25 cellular contexts compared by ENCODE assay signal in the genomic region with DNA sequence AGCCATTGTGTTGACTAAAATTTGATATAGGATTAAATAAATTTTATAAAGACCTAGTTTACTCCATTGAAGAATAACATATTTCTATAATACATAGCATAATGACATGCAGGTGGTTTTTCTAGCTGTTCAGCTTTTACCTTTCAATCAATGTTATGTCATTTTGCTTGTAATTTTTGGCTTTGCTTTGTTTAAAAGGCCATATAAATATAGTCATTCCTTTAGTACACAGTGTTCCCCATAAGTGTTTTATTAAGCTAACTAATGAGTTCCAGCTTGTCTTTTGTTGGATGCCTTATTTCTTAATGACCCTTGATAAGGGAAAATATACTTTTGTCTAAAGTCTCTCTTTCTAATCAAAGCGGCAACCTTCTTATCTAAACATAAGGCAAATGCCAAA.
DNase-seq lines count a peak whose midpoint lies in the region; ATAC-seq and TF ChIP-seq lines count a peak whose summit lies in the region.
"Had no signal": no experiment of that assay in that cellular context is flagged by ENCODE, and none has a peak within 500 bp of the region (broad histone marks: within the 10 kb centered on the region; RNA-seq: fewer than 3 reads in every experiment).

No MANE protein-coding gene starts in this region.

- intact Hi-C loops in thyroid gland (cut with DNase I): no loop called here

- DNase-seq in fibroblast of lung (ENCODE audit: low read depth in 2 of 2) (peak; percentile 11 to 12), mesothelial cell of epicardium (ENCODE audit: low spot score in 2 of 2, unreplicated experiment in 2 of 2) (no peak), SK-N-DZ (ENCODE audit: low spot score) (no peak), thyroid gland (no peak)
- DNase-seq: 8988T; ACHN; BE2C; C1 segment of cervical spinal cord; CD4-positive, alpha-beta memory T cell; CD4-positive, CD25-positive, alpha-beta regulatory T cell; CD8-positive, alpha-beta memory T cell; COR-L47; DMS 273 treated with DMSO at 0.1 percent for 48 hours; DMS153; DMS53; DMS79; DND-41; EL; GDM1 had no signal

- no peak for TF ChIP-seq CTCF in VCaP (conservative IDR thresholded peaks at IDR 0.05)
- no peak for TF ChIP-seq CTCF in fibroblast of lung (conservative IDR thresholded peaks at IDR 0.05 in 1 of 2, IDR thresholded peaks at IDR 0.05 in 1 of 2; ENCODE audit: low read depth in 1 of 2, low read length in 2 of 2)
- TF ChIP-seq CTCF in mesothelial cell of epicardium (IDR thresholded peaks at IDR 0.05; ENCODE audit: unreplicated experiment): no peak
- no peak for TF ChIP-seq CTCF in thyroid gland (IDR thresholded peaks at IDR 0.05)

- H3K4me1 ChIP-seq in fibroblast of lung (ENCODE audit: control insufficient read depth, extremely low read depth, insufficient read depth, low read length): no peaks in the 10 kb centered on the region
- H3K4me1 ChIP-seq in thyroid gland: no peaks in the 10 kb centered on the region
- H3K4me1 ChIP-seq: BE2C, BLaER1 had no signal

- no peaks in the 10 kb centered on the region for H3K36me3 ChIP-seq in fibroblast of lung (ENCODE audit: control insufficient read depth, insufficient read depth, low read length)
- H3K36me3 ChIP-seq in thyroid gland: no peaks in the 10 kb centered on the region
- H3K36me3 ChIP-seq: BE2C, BLaER1 had no signal

- H3K27ac ChIP-seq in VCaP (peak overlapping the region; percentile 72), fibroblast of lung (ENCODE audit: insufficient read depth, low read length) (no peak overlapping the region), thyroid gland (no peak overlapping the region)
- H3K27ac ChIP-seq: BLaER1 had no signal

- no peak for ATAC-seq in SK-N-SH treated with all-trans-retinoic acid at 6 μM for 48 hours
- ATAC-seq in GM18873 (IDR thresholded peaks at IDR 0.05; ENCODE audit: low FRiP score, unreplicated experiment): no peak
- ATAC-seq: GM12878 had no signal

- no peaks in the 10 kb centered on the region for H3K9me3 ChIP-seq in fibroblast of lung (ENCODE audit: control insufficient read depth, insufficient read depth, low read depth, low read length)
- no peaks in the 10 kb centered on the region for H3K9me3 ChIP-seq in thyroid gland
- H3K9me3 ChIP-seq: BE2C, BLaER1 had no signal

- H3K4me3 Mint-ChIP-seq in mesothelial cell of epicardium: no peak overlapping the region
- H3K4me3 Mint-ChIP-seq: CD14-positive monocyte; CD4-positive, alpha-beta memory T cell; CD4-positive, CD25-positive, alpha-beta regulatory T cell; CD8-positive, alpha-beta memory T cell had no signal

- no peak overlapping the region for H3K4me2 ChIP-seq in fibroblast of lung (ENCODE audit: extremely low read depth, insufficient read depth, low read length)
- H3K4me2 ChIP-seq: BLaER1 had no signal

- H3K4me1 Mint-ChIP-seq in mesothelial cell of epicardium: peaks cover 32% of the 10 kb centered on the region
- H3K4me1 Mint-ChIP-seq: CD14-positive monocyte; CD4-positive, alpha-beta memory T cell; CD4-positive, CD25-positive, alpha-beta regulatory T cell; CD8-positive, alpha-beta memory T cell had no signal

- H3K27me3 ChIP-seq in fibroblast of lung (ENCODE audit: control insufficient read depth, insufficient read depth, low read length) (no peaks in the 10 kb centered on the region), thyroid gland (no peaks in the 10 kb centered on the region)
- H3K27me3 ChIP-seq: BE2C, BLaER1 had no signal

- no peaks in the 10 kb centered on the region for H3K27me3 Mint-ChIP-seq in mesothelial cell of epicardium (ENCODE audit: low read depth)
- H3K27me3 Mint-ChIP-seq: CD4-positive, alpha-beta memory T cell; CD4-positive, CD25-positive, alpha-beta regulatory T cell; CD8-positive, alpha-beta memory T cell had no signal

- H3K36me3 Mint-ChIP-seq in mesothelial cell of epicardium: no peaks in the 10 kb centered on the region
- H3K36me3 Mint-ChIP-seq: CD14-positive monocyte; CD4-positive, alpha-beta memory T cell; CD4-positive, CD25-positive, alpha-beta regulatory T cell; CD8-positive, alpha-beta memory T cell had no signal

- 30 to 42% methylated on average over 1 of the region's 1 CpG for WGBS in thyroid gland, 2 donors

- H3K4me3 ChIP-seq in fibroblast of lung (replicated peaks in 1 of 4; ENCODE audit: control extremely low read depth in 1 of 4, insufficient read depth in 1 of 4, low read depth in 3 of 4, low read length in 4 of 4): no peak overlapping the region
- H3K4me3 ChIP-seq in thyroid gland (replicated peaks in 1 of 3): no peak overlapping the region
- H3K4me3 ChIP-seq: BLaER1, GM12878 had no signal

- peak overlapping the region; percentile 30 for H3K27ac Mint-ChIP-seq in mesothelial cell of epicardium
- H3K27ac Mint-ChIP-seq: CD14-positive monocyte; CD4-positive, alpha-beta memory T cell; CD4-positive, CD25-positive, alpha-beta regulatory T cell; CD8-positive, alpha-beta memory T cell had no signal

- no peaks in the 10 kb centered on the region for H4K20me1 ChIP-seq in fibroblast of lung (ENCODE audit: control insufficient read depth, extremely low read depth, insufficient read depth, low read length)
- H4K20me1 ChIP-seq: BLaER1 had no signal

- H2AFZ ChIP-seq in fibroblast of lung (ENCODE audit: low read length): no peak overlapping the region

- no peak for TF ChIP-seq POLR2A in thyroid gland (IDR thresholded peaks at IDR 0.05)

- H3K79me2 ChIP-seq in fibroblast of lung (ENCODE audit: control insufficient read depth, insufficient read depth, low read length): no peaks in the 10 kb centered on the region

- H3K9ac ChIP-seq in fibroblast of lung (ENCODE audit: insufficient read depth, low read length): no peak overlapping the region
- H3K9ac ChIP-seq: BLaER1 had no signal

- no peaks in the 10 kb centered on the region for H3K9me3 Mint-ChIP-seq in mesothelial cell of epicardium

TF ChIP-seq in SK-N-SH treated with all-trans-retinoic acid at 6 μM for 48 hours, 23 proteins besides CTCF, POLR2A, EP300 and RAD21 (continues in another document):
- TF ChIP-seq, protein P1, sequence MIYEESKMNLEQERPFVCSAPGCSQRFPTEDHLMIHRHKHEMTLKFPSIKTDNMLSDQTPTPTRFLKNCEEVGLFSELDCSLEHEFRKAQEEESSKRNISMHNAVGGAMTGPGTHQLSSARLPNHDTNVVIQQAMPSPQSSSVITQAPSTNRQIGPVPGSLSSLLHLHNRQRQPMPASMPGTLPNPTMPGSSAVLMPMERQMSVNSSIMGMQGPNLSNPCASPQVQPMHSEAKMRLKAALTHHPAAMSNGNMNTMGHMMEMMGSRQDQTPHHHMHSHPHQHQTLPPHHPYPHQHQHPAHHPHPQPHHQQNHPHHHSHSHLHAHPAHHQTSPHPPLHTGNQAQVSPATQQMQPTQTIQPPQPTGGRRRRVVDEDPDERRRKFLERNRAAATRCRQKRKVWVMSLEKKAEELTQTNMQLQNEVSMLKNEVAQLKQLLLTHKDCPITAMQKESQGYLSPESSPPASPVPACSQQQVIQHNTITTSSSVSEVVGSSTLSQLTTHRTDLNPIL (CRISPR knock-in tag; IDR thresholded peaks at IDR 0.05; ENCODE audit: low read depth): no peak
- no peak for TF ChIP-seq SNAI2 (CRISPR knock-in tag; IDR thresholded peaks at IDR 0.05)
- TF ChIP-seq CSDC2 (CRISPR knock-in tag; IDR thresholded peaks at IDR 0.05): no peak
- TF ChIP-seq, protein P2, sequence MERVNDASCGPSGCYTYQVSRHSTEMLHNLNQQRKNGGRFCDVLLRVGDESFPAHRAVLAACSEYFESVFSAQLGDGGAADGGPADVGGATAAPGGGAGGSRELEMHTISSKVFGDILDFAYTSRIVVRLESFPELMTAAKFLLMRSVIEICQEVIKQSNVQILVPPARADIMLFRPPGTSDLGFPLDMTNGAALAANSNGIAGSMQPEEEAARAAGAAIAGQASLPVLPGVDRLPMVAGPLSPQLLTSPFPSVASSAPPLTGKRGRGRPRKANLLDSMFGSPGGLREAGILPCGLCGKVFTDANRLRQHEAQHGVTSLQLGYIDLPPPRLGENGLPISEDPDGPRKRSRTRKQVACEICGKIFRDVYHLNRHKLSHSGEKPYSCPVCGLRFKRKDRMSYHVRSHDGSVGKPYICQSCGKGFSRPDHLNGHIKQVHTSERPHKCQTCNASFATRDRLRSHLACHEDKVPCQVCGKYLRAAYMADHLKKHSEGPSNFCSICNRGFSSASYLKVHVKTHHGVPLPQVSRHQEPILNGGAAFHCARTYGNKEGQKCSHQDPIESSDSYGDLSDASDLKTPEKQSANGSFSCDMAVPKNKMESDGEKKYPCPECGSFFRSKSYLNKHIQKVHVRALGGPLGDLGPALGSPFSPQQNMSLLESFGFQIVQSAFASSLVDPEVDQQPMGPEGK (CRISPR knock-in tag; IDR thresholded peaks at IDR 0.05; ENCODE audit: borderline replicate concordance): no peak
- no peak for TF ChIP-seq ZFP30 (CRISPR knock-in tag; IDR thresholded peaks at IDR 0.05)
- TF ChIP-seq ZFP3 (CRISPR knock-in tag; IDR thresholded peaks at IDR 0.05): no peak
- TF ChIP-seq TCF4 (CRISPR knock-in tag; IDR thresholded peaks at IDR 0.05; ENCODE audit: borderline replicate concordance): no peak
- TF ChIP-seq ZNF8 (CRISPR knock-in tag; IDR thresholded peaks at IDR 0.05): no peak
- TF ChIP-seq, protein P3, sequence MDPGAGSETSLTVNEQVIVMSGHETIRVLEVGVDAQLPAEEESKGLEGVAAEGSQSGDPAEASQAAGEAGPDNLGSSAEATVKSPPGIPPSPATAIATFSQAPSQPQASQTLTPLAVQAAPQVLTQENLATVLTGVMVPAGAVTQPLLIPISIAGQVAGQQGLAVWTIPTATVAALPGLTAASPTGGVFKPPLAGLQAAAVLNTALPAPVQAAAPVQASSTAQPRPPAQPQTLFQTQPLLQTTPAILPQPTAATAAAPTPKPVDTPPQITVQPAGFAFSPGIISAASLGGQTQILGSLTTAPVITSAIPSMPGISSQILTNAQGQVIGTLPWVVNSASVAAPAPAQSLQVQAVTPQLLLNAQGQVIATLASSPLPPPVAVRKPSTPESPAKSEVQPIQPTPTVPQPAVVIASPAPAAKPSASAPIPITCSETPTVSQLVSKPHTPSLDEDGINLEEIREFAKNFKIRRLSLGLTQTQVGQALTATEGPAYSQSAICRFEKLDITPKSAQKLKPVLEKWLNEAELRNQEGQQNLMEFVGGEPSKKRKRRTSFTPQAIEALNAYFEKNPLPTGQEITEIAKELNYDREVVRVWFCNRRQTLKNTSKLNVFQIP (CRISPR knock-in tag; IDR thresholded peaks at IDR 0.05; ENCODE audit: borderline replicate concordance, low read depth): no peak
- TF ChIP-seq, protein P4, sequence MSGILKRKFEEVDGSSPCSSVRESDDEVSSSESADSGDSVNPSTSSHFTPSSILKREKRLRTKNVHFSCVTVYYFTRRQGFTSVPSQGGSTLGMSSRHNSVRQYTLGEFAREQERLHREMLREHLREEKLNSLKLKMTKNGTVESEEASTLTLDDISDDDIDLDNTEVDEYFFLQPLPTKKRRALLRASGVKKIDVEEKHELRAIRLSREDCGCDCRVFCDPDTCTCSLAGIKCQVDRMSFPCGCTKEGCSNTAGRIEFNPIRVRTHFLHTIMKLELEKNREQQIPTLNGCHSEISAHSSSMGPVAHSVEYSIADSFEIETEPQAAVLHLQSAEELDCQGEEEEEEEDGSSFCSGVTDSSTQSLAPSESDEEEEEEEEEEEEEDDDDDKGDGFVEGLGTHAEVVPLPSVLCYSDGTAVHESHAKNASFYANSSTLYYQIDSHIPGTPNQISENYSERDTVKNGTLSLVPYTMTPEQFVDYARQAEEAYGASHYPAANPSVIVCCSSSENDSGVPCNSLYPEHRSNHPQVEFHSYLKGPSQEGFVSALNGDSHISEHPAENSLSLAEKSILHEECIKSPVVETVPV (CRISPR knock-in tag; IDR thresholded peaks at IDR 0.05): no peak

Comparison
In these comparisons a context has a peak if more than half of its experiments do, and no peak if none do; other contexts are left out.
1. DNase-seq: peak in fibroblast of lung (2 of 2); none in mesothelial cell of epicardium (0 of 2), SK-N-DZ (single experiment) and thyroid gland (0 of 2).